24 cellular contexts compared by ENCODE assay signal in the genomic region with DNA sequence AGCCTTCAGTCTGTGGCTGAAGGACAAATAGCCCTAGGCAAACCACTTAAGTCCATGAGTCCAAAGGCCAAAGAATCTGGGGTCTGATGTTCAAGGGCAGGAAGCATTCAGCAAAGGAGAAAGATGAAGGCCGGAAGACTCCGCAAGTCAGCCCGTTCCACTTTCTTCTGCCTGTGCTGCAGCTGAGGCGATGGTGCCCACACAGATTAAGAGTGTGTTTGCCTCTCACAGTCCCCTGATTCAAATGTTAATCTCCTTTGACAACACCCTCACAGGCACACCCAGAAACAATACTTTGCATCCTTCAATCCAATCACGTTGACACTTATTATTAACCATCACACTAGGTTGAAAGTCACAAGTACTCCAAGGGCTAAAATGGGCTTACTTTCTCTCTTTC.
A peak's percentile ranks its signal among the peaks of the same experiment; 100 is the strongest.
DNase-seq lines count a peak whose midpoint lies in the region; ATAC-seq, FAIRE-seq and TF ChIP-seq lines count a peak whose summit lies in the region.
"Had no signal": no experiment of that assay in that cellular context is flagged by ENCODE, and none has a peak within 500 bp of the region (broad histone marks: within the 10 kb centered on the region; RNA-seq: fewer than 3 reads in every experiment).

No MANE protein-coding gene starts in this region.

- no peaks in the 10 kb centered on the region for H4K20me1 ChIP-seq in H1 (replicated peaks in 1 of 2; ENCODE audit: control insufficient read depth in 1 of 2, insufficient read depth in 2 of 2, low read length in 2 of 2)
- no peaks in the 10 kb centered on the region for H4K20me1 ChIP-seq in neural progenitor cell (ENCODE audit: low read depth)
- H4K20me1 ChIP-seq: BLaER1 treated with 17β-estradiol and CSF1 and Interleukin-3, amounts not matched to agents 10 nM and 100 nM had no signal

- H3K4me3 ChIP-seq in H1 (ENCODE audit: extremely low read depth in 1 of 4, insufficient read depth in 2 of 4, low read depth in 3 of 4, low read length in 4 of 4) (no peak overlapping the region), neural progenitor cell (no peak overlapping the region), A673 (ENCODE audit: low read depth, low read length, poor library complexity, severe bottlenecking) (no peak overlapping the region)
- H3K4me3 ChIP-seq: BLaER1 treated with 17β-estradiol and CSF1 and Interleukin-3, amounts not matched to agents 10 nM and 100 nM; HAP-1 had no signal

- H3K4me3 Mint-ChIP-seq in neural progenitor cell, result no peak overlapping the region
- H3K4me3 Mint-ChIP-seq: CD14-positive monocyte; CD4-positive, alpha-beta T cell; CD8-positive, alpha-beta memory T cell; HFFc6 had no signal

- TF ChIP-seq POLR2A in H1 (IDR thresholded peaks at IDR 0.05; ENCODE audit: control extremely low read depth in 1 of 2, low read depth in 2 of 2, low read length in 2 of 2), result no peak

- TF ChIP-seq RAD21 in H1 (IDR thresholded peaks at IDR 0.05 in 1 of 2, conservative IDR thresholded peaks at IDR 0.05 in 1 of 2; ENCODE audit: low read depth in 2 of 2, low read length in 2 of 2), result no peak

- no peaks in the 10 kb centered on the region for H3K79me1 ChIP-seq in H1 (ENCODE audit: low read depth, low read length)

- no peak for TF ChIP-seq EP300 in H1 (IDR thresholded peaks at IDR 0.05; ENCODE audit: borderline replicate concordance in 1 of 2, low read depth in 2 of 2, low read length in 2 of 2)

- no peaks in the 10 kb centered on the region for H3K27me3 Mint-ChIP-seq in neural progenitor cell (ENCODE audit: insufficient read depth, low read depth)
- H3K27me3 Mint-ChIP-seq: CD4-positive, alpha-beta T cell; CD8-positive, alpha-beta memory T cell had no signal

- 0 out of 2 replicates have a peak overlapping the region, but pooled peaks have one; percentile 71 for H2BK12ac ChIP-seq in H1 (ENCODE audit: low read depth, low read length)

- H2BK5ac ChIP-seq in H1 (ENCODE audit: low read depth, low read length), result no peak overlapping the region

- H3K9ac ChIP-seq in H1 (replicated peaks in 1 of 4; ENCODE audit: extremely low read depth in 1 of 4, low read depth in 3 of 4, low read length in 3 of 4) (no peak overlapping the region), neural progenitor cell (no peak overlapping the region)
- H3K9ac ChIP-seq: BLaER1 treated with 17β-estradiol and CSF1 and Interleukin-3, amounts not matched to agents 10 nM and 100 nM had no signal

- no peak overlapping the region for H2BK120ac ChIP-seq in H1 (replicated peaks; ENCODE audit: low read depth, low read length)

- no peak overlapping the region for H3K18ac ChIP-seq in H1 (ENCODE audit: extremely low read depth, low read length)

- H3K4ac ChIP-seq in H1 (replicated peaks; ENCODE audit: insufficient read length, low read depth, low read length), result no peak overlapping the region

- H3K36me3 ChIP-seq in H1 (ENCODE audit: control insufficient read depth in 2 of 4, insufficient read depth in 4 of 4, low read length in 3 of 4) (no peaks in the 10 kb centered on the region), neural progenitor cell (no peaks in the 10 kb centered on the region), A673 (ENCODE audit: insufficient read depth, low read length, poor library complexity, severe bottlenecking) (no peaks in the 10 kb centered on the region)
- H3K36me3 ChIP-seq: BE2C; BLaER1 treated with 17β-estradiol and CSF1 and Interleukin-3, amounts not matched to agents 10 nM and 100 nM; HAP-1 had no signal

- no peak overlapping the region for H3K14ac ChIP-seq in H1 (ENCODE audit: insufficient read length)

- 62% methylated on average over 5 of the region's 5 CpGs; no CpG with 5 or more reads in 1 of the 2 experiments for WGBS in H1 (ENCODE audit: extremely low coverage in 1 of 2, insufficient coverage in 1 of 2, insufficient read length in 1 of 2, insufficient replicate concordance in 2 of 2, low coverage in 1 of 2, low lambda C conversion rate in 2 of 2, missing lambda C conversion rate in 1 of 2), 2 experiments

- no TSS peak for BruUV-seq in A673 (replicated peaks; lab: Mats Ljungman, UMichigan)

- H3K27ac ChIP-seq in H1 (ENCODE audit: low read depth, low read length) (no peak overlapping the region), neural progenitor cell (no peak overlapping the region), A673 (ENCODE audit: low read depth, low read length, poor library complexity, severe bottlenecking) (no peak overlapping the region)
- H3K27ac ChIP-seq: 22Rv1; BLaER1 treated with 17β-estradiol and CSF1 and Interleukin-3, amounts not matched to agents 10 nM and 100 nM had no signal

- H4K8ac ChIP-seq in H1 (ENCODE audit: extremely low read depth, insufficient read depth, low read length), result no peak overlapping the region

- no peak overlapping the region for H3K23ac ChIP-seq in H1 (ENCODE audit: insufficient read length)

- H3F3A ChIP-seq in neural progenitor cell (ENCODE audit: low read depth), result no peaks in the 10 kb centered on the region

- no peak overlapping the region for H4K5ac ChIP-seq in H1 (ENCODE audit: insufficient read length, low read depth, low read length)

- H3K27me3 ChIP-seq in H1 (replicated peaks in 1 of 4; ENCODE audit: control insufficient read depth in 3 of 4, extremely low read depth in 1 of 4, insufficient read depth in 3 of 4, low read length in 3 of 4), result no peaks in the 10 kb centered on the region
- H3K27me3 ChIP-seq in neural progenitor cell, result no peaks in the 10 kb centered on the region
- H3K27me3 ChIP-seq in A673 (replicated peaks; ENCODE audit: insufficient read depth, low read depth, low read length, poor library complexity), result no peaks in the 10 kb centered on the region
- H3K27me3 ChIP-seq: BE2C; BLaER1 treated with 17β-estradiol and CSF1 and Interleukin-3, amounts not matched to agents 10 nM and 100 nM had no signal

- peaks cover 6% of the 10 kb centered on the region for H3K4me1 Mint-ChIP-seq in neural progenitor cell
- H3K4me1 Mint-ChIP-seq: CD14-positive monocyte; CD8-positive, alpha-beta memory T cell had no signal

- TF ChIP-seq CTCF in H1 (IDR thresholded peaks at IDR 0.05; ENCODE audit: control extremely low read depth in 1 of 3, insufficient read depth in 1 of 3, low read depth in 1 of 3, low read length in 3 of 3) (no peak), neural progenitor cell (IDR thresholded peaks at IDR 0.05) (no peak), A673 (conservative IDR thresholded peaks at IDR 0.05; ENCODE audit: low read depth, low read length) (no peak)

- DNase-seq in Right ventricle myocardium inferior (ENCODE audit: missing footprints) (peak; percentile 37), left cardiac atrium (no peak), H1 (ENCODE audit: low read depth in 1 of 2, low spot score in 2 of 2) (no peak), neural progenitor cell (ENCODE audit: low spot score) (peak; percentile 25), A673 (ENCODE audit: low spot score) (no peak), NCI-H2171 treated with DMSO at 0.1 percent for 48 hours (lab: John Stamatoyannopoulos, UW) (no peak)
- DNase-seq: ACHN; AML-193; BE2C; CD4-positive, alpha-beta T cell; CD8-positive, alpha-beta memory T cell; DMS 273 treated with DMSO at 0.1 percent for 48 hours; DMS79; EL; GF-D8; HFFc6 had no signal

- H4K91ac ChIP-seq in H1 (replicated peaks; ENCODE audit: insufficient read length, low read length), result no peak overlapping the region

- H3K4me1 ChIP-seq in H1 (replicated peaks in 1 of 4; ENCODE audit: control insufficient read depth in 3 of 4, insufficient read depth in 4 of 4, low read length in 3 of 4) (no peaks in the 10 kb centered on the region; a peak in 2 of 7 replicates), neural progenitor cell (peaks cover 7% of the 10 kb centered on the region), A673 (ENCODE audit: insufficient read depth, low read length, poor library complexity, severe bottlenecking) (no peaks in the 10 kb centered on the region)
- H3K4me1 ChIP-seq: BE2C, HAP-1 had no signal

- no peak overlapping the region for H2BK20ac ChIP-seq in H1 (ENCODE audit: low read length)

- no peaks in the 10 kb centered on the region for H3K36me3 Mint-ChIP-seq in neural progenitor cell
- H3K36me3 Mint-ChIP-seq: CD14-positive monocyte; CD8-positive, alpha-beta memory T cell had no signal

- POLR2A ChIA-PET in H1 (lab: Charles Lee; ENCODE audit: partially characterized antibody) (no interaction called here), A673 (lab: Charles Lee; ENCODE audit: low non-redundant PET) (no interaction called here)

- CTCF ChIA-PET in H1 (lab: Charles Lee; ENCODE audit: partially characterized antibody), result interaction anchor here (0.6 kb wide), 1 partner anchor 492 kb away, joined by 3 read pairs; no protein-coding TSS in a partner anchor
- CTCF ChIA-PET in A673 (lab: Charles Lee), result no interaction called here

- FAIRE-seq in H1 (lab: Jason Lieb, UNC), result no peak
- FAIRE-seq: A204.1, D721Med, GM12891, GM18507 had no signal

- H3K23me2 ChIP-seq in H1 (ENCODE audit: low read depth, low read length), result no peaks in the 10 kb centered on the region

- H3K4me2 ChIP-seq in H1 (ENCODE audit: insufficient read depth in 1 of 2, low read depth in 2 of 2, low read length in 2 of 2), result peak overlapping the region in 1 of 2 experiments; percentile 21; a peak in 2 of 4 replicates
- no peak overlapping the region for H3K4me2 ChIP-seq in neural progenitor cell
- H3K4me2 ChIP-seq: BLaER1 treated with 17β-estradiol and CSF1 and Interleukin-3, amounts not matched to agents 10 nM and 100 nM had no signal

- intact Hi-C loops in Right ventricle myocardium inferior (cut with DNase I) (loop anchor here (5.0 kb wide), 1 partner anchor 404 kb away; no protein-coding TSS in a partner anchor), left cardiac atrium (cut with DNase I) (no loop called here), A673 (cut with micrococcal nuclease; ENCODE audit: unreplicated experiment) (no loop called here)

- H2BK15ac ChIP-seq in H1 (ENCODE audit: low read length), result no peak overlapping the region

- no peaks in the 10 kb centered on the region for H3K9me3 ChIP-seq in H1 (ENCODE audit: insufficient read depth in 2 of 2, low read depth in 1 of 2, low read length in 1 of 2)
- H3K9me3 ChIP-seq in neural progenitor cell (ENCODE audit: low read depth), result no peaks in the 10 kb centered on the region
- H3K9me3 ChIP-seq in A673 (ENCODE audit: low read depth, low read length, poor library complexity, severe bottlenecking), result no peaks in the 10 kb centered on the region
- H3K9me3 ChIP-seq: BE2C; BLaER1 treated with 17β-estradiol and CSF1 and Interleukin-3, amounts not matched to agents 10 nM and 100 nM; HAP-1 had no signal

- H3K9me3 Mint-ChIP-seq in neural progenitor cell, result no peaks in the 10 kb centered on the region

- no peak overlapping the region for H3K27ac Mint-ChIP-seq in neural progenitor cell
- H3K27ac Mint-ChIP-seq: CD14-positive monocyte; CD4-positive, alpha-beta T cell; CD8-positive, alpha-beta memory T cell; HFFc6 had no signal

- no peak overlapping the region for H2AK5ac ChIP-seq in H1 (ENCODE audit: low read depth, low read length)

- ATAC-seq in Right ventricle myocardium inferior (no peak), left cardiac atrium (no peak)

- no peaks in the 10 kb centered on the region for H3K79me2 ChIP-seq in H1 (ENCODE audit: control insufficient read depth in 1 of 2, insufficient read depth in 2 of 2, low read length in 2 of 2)
- H3K79me2 ChIP-seq in neural progenitor cell (ENCODE audit: low read depth), result no peaks in the 10 kb centered on the region

- H2AFZ ChIP-seq in H1 (ENCODE audit: low read length), result 0 out of 2 replicates have a peak overlapping the region, but pooled peaks have one; percentile 90
- peak overlapping the region; percentile 44 for H2AFZ ChIP-seq in neural progenitor cell (replicated peaks)

- no peak overlapping the region for H3K56ac ChIP-seq in H1 (replicated peaks; ENCODE audit: insufficient read length, low read depth, low read length)

Comparison
In these comparisons a context has a peak if more than half of its experiments do, and no peak if none do; other contexts are left out.
1. DNase-seq: peak in Right ventricle myocardium inferior (single experiment) and neural progenitor cell (single experiment); none in left cardiac atrium (single experiment), H1 (0 of 2), A673 (single experiment) and NCI-H2171 treated with DMSO at 0.1 percent for 48 hours (single experiment).